Comparison of ENCODE assay signal across 1 cellular context in genomic region chr4:8181844-8182243, GRCh38.
A peak's percentile ranks its signal among the peaks of the same experiment; 100 is the strongest.
TF ChIP-seq lines count a peak whose summit lies in the region.

No MANE protein-coding gene starts in this region.

TF ChIP-seq in K562, 482 proteins besides CTCF, POLR2A, EP300 and RAD21:
- peak; percentile 60 for TF ChIP-seq ESRRA (IDR thresholded peaks at IDR 0.05; ENCODE audit: borderline replicate concordance, low read depth)
- TF ChIP-seq RCOR1 (IDR thresholded peaks at IDR 0.05; ENCODE audit: borderline replicate concordance in 1 of 2, low read depth in 2 of 2, low read length in 2 of 2), result 0 out of 4 replicates have a peak, but pooled peaks of 1 of the 2 experiments have one; percentile 16
- no peak for TF ChIP-seq NR3C1 (CRISPR knock-in tag; IDR thresholded peaks at IDR 0.05)
- 0 out of 2 replicates have a peak, but pooled peaks have one; percentile 15 for TF ChIP-seq TFAP4 (CRISPR knock-in tag; IDR thresholded peaks at IDR 0.05; ENCODE audit: borderline replicate concordance)
- peak; percentile 31; the same call in 1 of the 2 replicates for TF ChIP-seq CTBP1 (IDR thresholded peaks at IDR 0.05; ENCODE audit: borderline replicate concordance)
